ENCODE assay signal across 23 cellular contexts in genomic region chr13:26029581-26030136, GRCh38. TPM values are rescaled to one million over a fixed set of nuclear protein-coding genes. Genes with fewer than 3 reads are reported as not detected.
"Had no signal": no experiment of that assay in that cellular context is flagged by ENCODE, and none has a peak within 500 bp of the region (broad histone marks: within the 10 kb centered on the region; RNA-seq: fewer than 3 reads in every experiment).

No MANE protein-coding gene starts in this region.

- H3K9me2 ChIP-seq: SK-N-SH had no signal

- H3K4me2 ChIP-seq: SK-N-SH had no signal

- H3K27ac ChIP-seq: RWPE1 had no signal

- ATAC-seq: Panc1, PC-3 had no signal

- H3K9me3 ChIP-seq: SK-N-SH had no signal

- DNase-seq: KBM-7, MV-4-11, NCI-H1048, NCI-H1105, NCI-H1417, NCI-H1436 treated with DMSO at 0.1 percent for 48 hours, NCI-H1694, NCI-H187 treated with DMSO at 0.1 percent for 48 hours, NCI-H2029 treated with DMSO at 0.1 percent for 48 hours, NCI-H2171, NCI-H226, NCI-H446, NCI-H510A, NCI-H524 treated with DMSO at 0.1 percent for 48 hours, NCI-H69, NCI-H774, PC-3, SHP77, SK-N-SH, SW 1271 had no signal

RNA-seq across cellular contexts. Expression of gene SHISA2, which starts 22.2 kb away (rescaled TPM):
- total RNA-seq: HT-29 had no signal
- polyA plus RNA-seq: SK-N-SH had no signal
